12 cellular contexts compared by ENCODE assay signal in genomic region chr12:79233341-79233761, GRCh38.
A peak's percentile ranks its signal among the peaks of the same experiment; 100 is the strongest.
DNase-seq lines count a peak whose midpoint lies in the region; ATAC-seq and TF ChIP-seq lines count a peak whose summit lies in the region.
"Had no signal": no experiment of that assay in that cellular context is flagged by ENCODE, and none has a peak within 500 bp of the region (broad histone marks: within the 10 kb centered on the region; RNA-seq: fewer than 3 reads in every experiment).

No MANE protein-coding gene starts in this region.

- no peak overlapping the region for H3K4me3 Mint-ChIP-seq in CD4-positive, alpha-beta T cell
- H3K4me3 Mint-ChIP-seq in endodermal cell: no peak overlapping the region
- H3K4me3 Mint-ChIP-seq in chondrocyte (ENCODE audit: unreplicated experiment): no peak overlapping the region
- no peak overlapping the region for H3K4me3 Mint-ChIP-seq in activated naive CD4-positive, alpha-beta T cell treated with anti-CD3 and anti-CD28 coated beads for 36 hours

- no peaks in the 10 kb centered on the region for H3K9me3 Mint-ChIP-seq in CD4-positive, alpha-beta T cell
- H3K9me3 Mint-ChIP-seq in endodermal cell (no peaks in the 10 kb centered on the region), chondrocyte (ENCODE audit: low read depth) (no peaks in the 10 kb centered on the region)
- H3K9me3 Mint-ChIP-seq in activated naive CD4-positive, alpha-beta T cell treated with anti-CD3 and anti-CD28 coated beads for 36 hours: peaks cover 2% of the 10 kb centered on the region

- no peak overlapping the region for H3K4me3 ChIP-seq in endodermal cell (ENCODE audit: low read length)
- H3K4me3 ChIP-seq: thyroid gland had no signal

- no peaks in the 10 kb centered on the region for H3K9me3 ChIP-seq in CD4-positive, alpha-beta T cell (ENCODE audit: control insufficient read depth, low read length)
- H3K9me3 ChIP-seq in endodermal cell (ENCODE audit: control insufficient read depth, low read length): no peaks in the 10 kb centered on the region
- H3K9me3 ChIP-seq: thyroid gland had no signal

- no peaks in the 10 kb centered on the region for H3K36me3 ChIP-seq in endodermal cell (ENCODE audit: control insufficient read depth, insufficient read depth, low read length)
- H3K36me3 ChIP-seq: thyroid gland had no signal

- no peaks in the 10 kb centered on the region for H3K36me3 Mint-ChIP-seq in CD4-positive, alpha-beta T cell (ENCODE audit: low read depth)
- H3K36me3 Mint-ChIP-seq in endodermal cell (ENCODE audit: low read depth): no peaks in the 10 kb centered on the region
- no peaks in the 10 kb centered on the region for H3K36me3 Mint-ChIP-seq in chondrocyte (ENCODE audit: low read depth)
- H3K36me3 Mint-ChIP-seq in activated naive CD4-positive, alpha-beta T cell treated with anti-CD3 and anti-CD28 coated beads for 36 hours (ENCODE audit: low read depth): no peaks in the 10 kb centered on the region
- H3K36me3 Mint-ChIP-seq: naive B cell had no signal

- DNase-seq in NCI-H1417 (lab: John Stamatoyannopoulos, UW) (peak; percentile 26 to 93 (median 75)), cerebellum (ENCODE audit: low spot score) (peak; percentile 8), endodermal cell (no peak), chondrocyte (ENCODE audit: low spot score) (no peak)
- no peak for DNase-seq in CD4-positive, alpha-beta T cell
- no peak for DNase-seq in activated naive CD4-positive, alpha-beta T cell treated with anti-CD3 and anti-CD28 coated beads for 36 hours
- DNase-seq: naive B cell; NCI-H1694 treated with DMSO at 0.1 percent for 48 hours; stimulated activated CD4-positive, alpha-beta T cell treated with anti-CD3 and anti-CD28 coated beads, Interleukin-2, amount 100 ng/mL, for 24 hours; thyroid gland had no signal

- CTCF ChIA-PET in CD4-positive, alpha-beta T cell (lab: Charles Lee): no interaction called here
- CTCF ChIA-PET in activated naive CD4-positive, alpha-beta T cell treated with anti-CD3 and anti-CD28 coated beads for 36 hours (lab: Charles Lee): no interaction called here

- WGBS in endodermal cell (ENCODE audit: insufficient coverage in 1 of 2, insufficient read length in 1 of 2), 2 experiments: 89 to 94% methylated on average over 5 to 6 of the region's 6 CpGs

- POLR2A ChIA-PET in CD4-positive, alpha-beta T cell (lab: Charles Lee): no interaction called here

- ATAC-seq in GM18867 (IDR thresholded peaks at IDR 0.05; ENCODE audit: unreplicated experiment) (peak; percentile 90), HG02884 (IDR thresholded peaks at IDR 0.05; ENCODE audit: unreplicated experiment) (peak; percentile 54)
- ATAC-seq in CD4-positive, alpha-beta T cell (ENCODE audit: poor library complexity): no peak

- H3K9ac ChIP-seq in endodermal cell (ENCODE audit: extremely low read depth, low read length, poor library complexity, severe bottlenecking): no peak overlapping the region

- TF ChIP-seq CTCF in CD4-positive, alpha-beta T cell (IDR thresholded peaks at IDR 0.05): no peak
- TF ChIP-seq CTCF in endodermal cell (conservative IDR thresholded peaks at IDR 0.05) (no peak), chondrocyte (IDR thresholded peaks at IDR 0.05) (no peak)

- no peaks in the 10 kb centered on the region for H3K27me3 Mint-ChIP-seq in CD4-positive, alpha-beta T cell
- H3K27me3 Mint-ChIP-seq in endodermal cell (ENCODE audit: insufficient read depth) (no peaks in the 10 kb centered on the region), chondrocyte (ENCODE audit: low read depth) (peaks cover 10% of the 10 kb centered on the region)
- H3K27me3 Mint-ChIP-seq in activated naive CD4-positive, alpha-beta T cell treated with anti-CD3 and anti-CD28 coated beads for 36 hours (ENCODE audit: low read depth): no peaks in the 10 kb centered on the region
- H3K27me3 Mint-ChIP-seq: naive B cell had no signal

- no peak overlapping the region for H3K27ac Mint-ChIP-seq in CD4-positive, alpha-beta T cell
- H3K27ac Mint-ChIP-seq in endodermal cell: no peak overlapping the region
- no peak overlapping the region for H3K27ac Mint-ChIP-seq in chondrocyte (ENCODE audit: unreplicated experiment)
- H3K27ac Mint-ChIP-seq in activated naive CD4-positive, alpha-beta T cell treated with anti-CD3 and anti-CD28 coated beads for 36 hours: no peak overlapping the region

- intact Hi-C loops in CD4-positive, alpha-beta T cell (cut with DNase I, micrococcal nuclease): no loop called here
- intact Hi-C loops in activated naive CD4-positive, alpha-beta T cell treated with anti-CD3 and anti-CD28 coated beads for 36 hours (cut with micrococcal nuclease): no loop called here

- H3K27me3 ChIP-seq in CD4-positive, alpha-beta T cell (ENCODE audit: control insufficient read depth, insufficient read depth, low read length): no peaks in the 10 kb centered on the region
- H3K27me3 ChIP-seq in endodermal cell (ENCODE audit: control insufficient read depth, insufficient read depth, low read length, poor library complexity, severe bottlenecking): no peaks in the 10 kb centered on the region
- H3K27me3 ChIP-seq: thyroid gland had no signal

- H3K27ac ChIP-seq in CD4-positive, alpha-beta T cell (ENCODE audit: low read depth, low read length): no peak overlapping the region
- H3K27ac ChIP-seq in endodermal cell (ENCODE audit: low read depth, low read length): no peak overlapping the region
- H3K27ac ChIP-seq: thyroid gland had no signal

- H3K4me1 ChIP-seq in endodermal cell (ENCODE audit: control insufficient read depth, insufficient read depth, low read length): no peaks in the 10 kb centered on the region
- H3K4me1 ChIP-seq: thyroid gland had no signal

- H3K4me1 Mint-ChIP-seq in CD4-positive, alpha-beta T cell (ENCODE audit: low read depth): no peaks in the 10 kb centered on the region
- H3K4me1 Mint-ChIP-seq in endodermal cell (peaks cover 6% of the 10 kb centered on the region), chondrocyte (ENCODE audit: low read depth) (no peaks in the 10 kb centered on the region)
- H3K4me1 Mint-ChIP-seq in activated naive CD4-positive, alpha-beta T cell treated with anti-CD3 and anti-CD28 coated beads for 36 hours (ENCODE audit: low read depth): no peaks in the 10 kb centered on the region

Comparison
In these comparisons a context has a peak if more than half of its experiments do, and no peak if none do; other contexts are left out.
1. DNase-seq: peak in NCI-H1417 (3 of 3) and cerebellum (single experiment); none in CD4-positive, alpha-beta T cell (0 of 10), endodermal cell (single experiment), chondrocyte (single experiment) and activated naive CD4-positive, alpha-beta T cell treated with anti-CD3 and anti-CD28 coated beads for 36 hours (single experiment).